ENCODE assay signal across 8 cellular contexts in genomic region chr1:212566522-212567479, GRCh38. TPM values are rescaled to one million over a fixed set of nuclear protein-coding genes. Genes with fewer than 3 reads are reported as not detected.
DNase-seq lines count a peak whose midpoint lies in the region; ATAC-seq lines count a peak whose summit lies in the region.

No MANE protein-coding gene starts in this region.

- no peaks in the 10 kb centered on the region for H3K36me3 Mint-ChIP-seq in activated T-helper 2 cell treated with anti-CD3 and anti-CD28 coated beads, Interferon-gamma antibody, Interleukin-2, Interleukin-4, amounts not matched to agents 10 μg/mL and 5 μg/mL and 100 μg/mL, durations not matched to agents 14 hours and 24 hours and 36 hours (ENCODE audit: low read depth)

- H3K4me1 Mint-ChIP-seq in activated T-helper 2 cell treated with anti-CD3 and anti-CD28 coated beads, Interferon-gamma antibody, Interleukin-2, Interleukin-4, amounts not matched to agents 10 μg/mL and 5 μg/mL and 100 μg/mL, durations not matched to agents 14 hours and 24 hours and 36 hours (ENCODE audit: low read depth): peaks cover 25% of the 10 kb centered on the region

- DNase-seq in DMS153 (lab: John Stamatoyannopoulos, UW): peak; percentile 68
- DNase-seq in HS-5 (ENCODE audit: low read depth): peak; percentile 60
- peak; percentile 78 for DNase-seq in OCI-M1 (lab: John Stamatoyannopoulos, UW)
- DNase-seq in activated T-helper 2 cell treated with anti-CD3 and anti-CD28 coated beads, Interferon-gamma antibody, Interleukin-2, Interleukin-4, amounts not matched to agents 10 μg/mL and 5 μg/mL and 100 μg/mL, durations not matched to agents 14 hours and 24 hours and 36 hours (ENCODE audit: low spot score): peak; percentile 47
- DNase-seq in germinal center (ENCODE audit: low spot score): peak; percentile 29
- DNase-seq in pulmonary artery endothelial cell (ENCODE audit: low read depth, low spot score): peak; percentile 45
- no peak for DNase-seq in iPS-NIHi7 (ENCODE audit: extremely low spot score)

- no peaks in the 10 kb centered on the region for H3K9me3 Mint-ChIP-seq in activated T-helper 2 cell treated with anti-CD3 and anti-CD28 coated beads, Interferon-gamma antibody, Interleukin-2, Interleukin-4, amounts not matched to agents 10 μg/mL and 5 μg/mL and 100 μg/mL, durations not matched to agents 14 hours and 24 hours and 36 hours

- H3K27me3 Mint-ChIP-seq in activated T-helper 2 cell treated with anti-CD3 and anti-CD28 coated beads, Interferon-gamma antibody, Interleukin-2, Interleukin-4, amounts not matched to agents 10 μg/mL and 5 μg/mL and 100 μg/mL, durations not matched to agents 14 hours and 24 hours and 36 hours (ENCODE audit: low read depth): peaks cover 14% of the 10 kb centered on the region

- peak; percentile 95 for ATAC-seq in GM21367 (IDR thresholded peaks at IDR 0.05; ENCODE audit: unreplicated experiment)

- intact Hi-C loops in activated T-helper 2 cell treated with anti-CD3 and anti-CD28 coated beads, Interferon-gamma antibody, Interleukin-2, Interleukin-4, amounts not matched to agents 10 μg/mL and 5 μg/mL and 100 μg/mL, durations not matched to agents 14 hours and 24 hours and 36 hours (cut with micrococcal nuclease): loop anchor here (1.0 to 10.0 kb wide), 6 partner anchors 8 to 532 kb away; partner anchors contain the start of genes ANGEL2, ATF3, DTL and INTS7

- H3K27ac Mint-ChIP-seq in activated T-helper 2 cell treated with anti-CD3 and anti-CD28 coated beads, Interferon-gamma antibody, Interleukin-2, Interleukin-4, amounts not matched to agents 10 μg/mL and 5 μg/mL and 100 μg/mL, durations not matched to agents 14 hours and 24 hours and 36 hours: peak overlapping the region; percentile 95

- H3K4me3 Mint-ChIP-seq in activated T-helper 2 cell treated with anti-CD3 and anti-CD28 coated beads, Interferon-gamma antibody, Interleukin-2, Interleukin-4, amounts not matched to agents 10 μg/mL and 5 μg/mL and 100 μg/mL, durations not matched to agents 14 hours and 24 hours and 36 hours (ENCODE audit: low read depth): peak overlapping the region; percentile 89

RNA-seq across cellular contexts. Expression of gene ATF3, which starts 41.8 kb away (rescaled TPM):
- total RNA-seq in activated T-helper 2 cell treated with anti-CD3 and anti-CD28 coated beads, Interferon-gamma antibody, Interleukin-2, Interleukin-4, amounts not matched to agents 10 μg/mL and 5 μg/mL and 100 μg/mL, durations not matched to agents 14 hours and 24 hours and 36 hours: 17.9 and 23.9 TPM in 2 replicates
- total RNA-seq in pulmonary artery endothelial cell: 1.8 and 2.6 TPM in 2 replicates
